In the genomic region with DNA sequence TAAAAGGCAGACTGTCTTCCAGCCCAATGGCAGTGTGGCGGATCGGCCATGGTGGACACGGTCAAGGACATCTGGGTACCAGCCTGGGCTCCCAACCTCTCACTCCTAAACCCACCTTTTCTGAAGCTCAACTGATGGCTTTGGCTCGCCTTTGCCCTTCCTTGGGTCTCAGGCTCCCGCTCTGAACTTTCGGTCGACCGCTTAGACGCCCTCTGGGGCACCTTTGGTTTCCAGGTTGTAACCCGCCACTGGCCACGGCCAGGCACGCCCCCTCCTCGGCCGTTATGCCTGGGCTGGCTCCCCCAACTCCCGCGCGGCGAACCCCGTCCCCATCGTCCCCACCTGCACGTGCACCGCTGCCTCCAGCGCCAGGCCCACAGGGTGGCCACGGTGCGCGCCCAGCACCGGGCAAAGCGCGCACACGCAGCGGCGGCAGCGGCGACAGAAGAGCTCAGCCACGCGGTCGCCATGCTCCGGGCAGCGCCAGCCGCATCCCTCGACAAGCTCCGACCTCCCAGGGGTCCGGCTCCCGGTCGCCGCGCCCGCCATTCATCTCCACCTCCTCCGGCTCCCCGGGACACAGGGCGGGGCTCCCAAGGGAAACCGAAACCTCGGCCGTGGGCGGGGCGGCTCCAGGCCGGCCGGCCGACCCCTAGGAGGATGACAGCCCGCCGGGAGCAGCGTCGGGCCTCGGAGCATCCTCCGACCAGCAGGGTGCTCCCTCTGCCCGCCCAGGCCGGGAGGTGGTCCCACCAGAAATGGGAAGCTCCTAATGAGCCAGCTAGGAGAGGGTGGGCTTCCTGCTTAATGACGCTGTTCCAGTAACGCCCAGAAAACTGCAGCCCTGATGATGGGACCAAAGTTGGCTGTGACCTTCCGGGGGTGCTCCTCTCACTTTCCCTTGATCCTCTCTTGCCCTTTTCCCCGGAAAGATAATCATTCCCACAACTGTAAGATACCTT, we compare ENCODE assay signal across 8 cellular contexts. TPM values are rescaled to one million over a fixed set of nuclear protein-coding genes. Genes with fewer than 3 reads are reported as not detected.
DNase-seq lines count a peak whose midpoint lies in the region; ATAC-seq and TF ChIP-seq lines count a peak whose summit lies in the region.

A gene with protein sequence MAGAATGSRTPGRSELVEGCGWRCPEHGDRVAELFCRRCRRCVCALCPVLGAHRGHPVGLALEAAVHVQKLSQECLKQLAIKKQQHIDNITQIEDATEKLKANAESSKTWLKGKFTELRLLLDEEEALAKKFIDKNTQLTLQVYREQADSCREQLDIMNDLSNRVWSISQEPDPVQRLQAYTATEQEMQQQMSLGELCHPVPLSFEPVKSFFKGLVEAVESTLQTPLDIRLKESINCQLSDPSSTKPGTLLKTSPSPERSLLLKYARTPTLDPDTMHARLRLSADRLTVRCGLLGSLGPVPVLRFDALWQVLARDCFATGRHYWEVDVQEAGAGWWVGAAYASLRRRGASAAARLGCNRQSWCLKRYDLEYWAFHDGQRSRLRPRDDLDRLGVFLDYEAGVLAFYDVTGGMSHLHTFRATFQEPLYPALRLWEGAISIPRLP (minus strand): TSS at position 583 of the 962 bp plus-strand sequence. CDS start 34 bp downstream, at position 549.

- peak; percentile 60 for TF ChIP-seq POLR2A in GM18505 (IDR thresholded peaks at IDR 0.05; ENCODE audit: borderline replicate concordance, extremely low read depth, insufficient read depth, insufficient read length)

- in situ Hi-C loops in endometrial microvascular endothelial cells (cut with HindIII; ENCODE audit: inconsistent ontology term, low pct_unique_long_range_greater_than_20kb, low sequenced_read_pairs): no loop called here

- DNase-seq in NCI-H460 (ENCODE audit: extremely low read depth, low read depth): peak; percentile 31
- peak; percentile 72 for DNase-seq in activated CD4-positive, alpha-beta memory T cell treated with anti-CD3 and anti-CD28 coated beads, Interleukin-2, amount 10 ng/mL, durations not matched to agents 7 days and 5 days
- peak; percentile 8 for DNase-seq in midbrain (lab: John Stamatoyannopoulos, UW)

- peaks cover 49% of the 10 kb centered on the region for H3K4me1 Mint-ChIP-seq in activated CD4-positive, alpha-beta memory T cell treated with anti-CD3 and anti-CD28 coated beads, Interleukin-2, amount 10 ng/mL, durations not matched to agents 7 days and 5 days
- peaks cover 44% of the 10 kb centered on the region for H3K4me1 Mint-ChIP-seq in stimulated activated memory B cell treated with anti-CD40 and anti-IgM and Interleukin-4, amounts not matched to agents 10 μg/mL and 1 μg/mL and 100 μg/mL, for 72 hours

- CTCF ChIA-PET in activated CD4-positive, alpha-beta memory T cell treated with anti-CD3 and anti-CD28 coated beads, Interleukin-2, amount 10 ng/mL, durations not matched to agents 7 days and 5 days (lab: Charles Lee): interaction anchor here (0.6 to 6.7 kb wide), 22 partner anchors 10 to 673 kb away, joined by 3 to 61 read pairs (median 4); a partner anchor contains a TSS

- POLR2A ChIA-PET in activated CD4-positive, alpha-beta memory T cell treated with anti-CD3 and anti-CD28 coated beads, Interleukin-2, amount 10 ng/mL, durations not matched to agents 7 days and 5 days (lab: Charles Lee): interaction anchor here (0.7 to 7.4 kb wide), 23 partner anchors 10 to 486 kb away, joined by 3 to 221 read pairs (median 6); a partner anchor contains a TSS

- H3K27ac Mint-ChIP-seq in activated CD4-positive, alpha-beta memory T cell treated with anti-CD3 and anti-CD28 coated beads, Interleukin-2, amount 10 ng/mL, durations not matched to agents 7 days and 5 days: peak within 1 kb of the TSS; percentile 90
- peak within 1 kb of the TSS; percentile 95 for H3K27ac Mint-ChIP-seq in stimulated activated memory B cell treated with anti-CD40 and anti-IgM and Interleukin-4, amounts not matched to agents 10 μg/mL and 1 μg/mL and 100 μg/mL, for 72 hours

- no peaks in the 10 kb centered on the region for H3K9me3 Mint-ChIP-seq in activated CD4-positive, alpha-beta memory T cell treated with anti-CD3 and anti-CD28 coated beads, Interleukin-2, amount 10 ng/mL, durations not matched to agents 7 days and 5 days
- H3K9me3 Mint-ChIP-seq in stimulated activated memory B cell treated with anti-CD40 and anti-IgM and Interleukin-4, amounts not matched to agents 10 μg/mL and 1 μg/mL and 100 μg/mL, for 72 hours: no peaks in the 10 kb centered on the region

- peak within 1 kb of the TSS; percentile 81 for H3K4me3 Mint-ChIP-seq in activated CD4-positive, alpha-beta memory T cell treated with anti-CD3 and anti-CD28 coated beads, Interleukin-2, amount 10 ng/mL, durations not matched to agents 7 days and 5 days
- H3K4me3 Mint-ChIP-seq in stimulated activated memory B cell treated with anti-CD40 and anti-IgM and Interleukin-4, amounts not matched to agents 10 μg/mL and 1 μg/mL and 100 μg/mL, for 72 hours: peak within 1 kb of the TSS; percentile 86

- H3K36me3 Mint-ChIP-seq in activated CD4-positive, alpha-beta memory T cell treated with anti-CD3 and anti-CD28 coated beads, Interleukin-2, amount 10 ng/mL, durations not matched to agents 7 days and 5 days (ENCODE audit: low read depth): peaks cover 27% of the 10 kb centered on the region
- no peaks in the 10 kb centered on the region for H3K36me3 Mint-ChIP-seq in stimulated activated memory B cell treated with anti-CD40 and anti-IgM and Interleukin-4, amounts not matched to agents 10 μg/mL and 1 μg/mL and 100 μg/mL, for 72 hours

- peak within 1 kb of the TSS; percentile 90 for H3K27ac ChIP-seq in 22Rv1

- ATAC-seq in GM18505 (IDR thresholded peaks at IDR 0.05; ENCODE audit: unreplicated experiment) (peak; percentile 56), HG02981 (IDR thresholded peaks at IDR 0.05; ENCODE audit: unreplicated experiment) (peak; percentile 56)
- peak; percentile 83 for ATAC-seq in stimulated activated memory B cell treated with anti-CD40 and anti-IgM and Interleukin-4, amounts not matched to agents 10 μg/mL and 1 μg/mL and 100 μg/mL, for 72 hours

- no peaks in the 10 kb centered on the region for H3K27me3 Mint-ChIP-seq in activated CD4-positive, alpha-beta memory T cell treated with anti-CD3 and anti-CD28 coated beads, Interleukin-2, amount 10 ng/mL, durations not matched to agents 7 days and 5 days
- no peaks in the 10 kb centered on the region for H3K27me3 Mint-ChIP-seq in stimulated activated memory B cell treated with anti-CD40 and anti-IgM and Interleukin-4, amounts not matched to agents 10 μg/mL and 1 μg/mL and 100 μg/mL, for 72 hours

- peak; percentile 58 for TF ChIP-seq CTCF in 22Rv1 (IDR thresholded peaks at IDR 0.05)

RNA-seq across cellular contexts. Expression of the gene that starts here (rescaled TPM):
- 8.9 and 10.4 TPM in 2 replicates for total RNA-seq in NCI-H460 (2014; rRNA removed; shearing (Covaris generic))
- 33.2 and 35.6 TPM in 2 replicates for polyA plus RNA-seq in NCI-H460 (2014; cell fraction: nucleus; rRNA removed)
- total RNA-seq in activated CD4-positive, alpha-beta memory T cell treated with anti-CD3 and anti-CD28 coated beads, Interleukin-2, amount 10 ng/mL, durations not matched to agents 7 days and 5 days: 100 to 1,000 TPM in 1 of 2 experiments, 10 to 100 TPM in 1; 99.4 to 101 TPM
- total RNA-seq in endometrial microvascular endothelial cells (ENCODE audit: inconsistent ontology term): 17.1 TPM

Comparison
In these comparisons a context has a peak if more than half of its experiments do, and no peak if none do; other contexts are left out.
1. Peak in every context shown above with its lines: DNase-seq, ATAC-seq and H3K27ac ChIP-seq.
2. DNase-seq: peak in every context shown above with its lines; median percentile 72 in activated CD4-positive, alpha-beta memory T cell treated with anti-CD3 and anti-CD28 coated beads, Interleukin-2, amount 10 ng/mL, durations not matched to agents 7 days and 5 days; 31 in NCI-H460; 8 in midbrain.